11 cellular contexts compared by ENCODE assay signal in genomic region chr12:3490848-3491382, GRCh38. TPM values are rescaled to one million over a fixed set of nuclear protein-coding genes. Genes with fewer than 3 reads are reported as not detected.
DNase-seq lines count a peak whose midpoint lies in the region; ATAC-seq and TF ChIP-seq lines count a peak whose summit lies in the region.
"Had no signal": no experiment of that assay in that cellular context is flagged by ENCODE, and none has a peak within 500 bp of the region (broad histone marks: within the 10 kb centered on the region; RNA-seq: fewer than 3 reads in every experiment).

Gene PRMT8 (plus strand): TSS chr12:3491203. CDS start chr12:3491626, 423 bp downstream.

- H3K36me3 Mint-ChIP-seq in nephron (ENCODE audit: low read depth), result no peaks in the 10 kb centered on the region
- H3K36me3 Mint-ChIP-seq in CD8-positive, alpha-beta memory T cell, result no peaks in the 10 kb centered on the region

- H3K27me3 ChIP-seq in ectodermal cell (ENCODE audit: control insufficient read depth, insufficient read depth, low read length, poor library complexity, severe bottlenecking), result peaks cover 33% of the 10 kb centered on the region
- H3K27me3 ChIP-seq in CD8-positive, alpha-beta memory T cell (ENCODE audit: insufficient read depth, low read length, poor library complexity, severe bottlenecking), result peaks cover 18% of the 10 kb centered on the region

- POLR2A ChIA-PET in CD8-positive, alpha-beta memory T cell (lab: Charles Lee), result interaction anchor here (0.6 kb wide), 1 partner anchor 1597 kb away, joined by 3 read pairs; no protein-coding TSS in a partner anchor

- peak within 1 kb of the TSS; percentile 82 for H3K27ac ChIP-seq in ectodermal cell (ENCODE audit: insufficient read depth, low read depth, low read length, poor library complexity, severe bottlenecking)
- H3K27ac ChIP-seq in CD8-positive, alpha-beta memory T cell (ENCODE audit: low read depth, low read length), result no peak within 1 kb of the TSS

- 0 to 1% methylated on average over 60 of the region's 60 CpGs for WGBS in ectodermal cell, 2 experiments

- peaks cover 28% of the 10 kb centered on the region for H3K4me1 ChIP-seq in ectodermal cell (ENCODE audit: control insufficient read depth, insufficient read depth, low read length)
- no peaks in the 10 kb centered on the region for H3K4me1 ChIP-seq in CD8-positive, alpha-beta memory T cell (ENCODE audit: insufficient read depth, low read length)

- H3K9me3 Mint-ChIP-seq in nephron, result peaks cover 4% of the 10 kb centered on the region
- peaks cover 0 to 4% (median 0%) of the 10 kb centered on the region in 5 donors for H3K9me3 Mint-ChIP-seq in CD8-positive, alpha-beta memory T cell
- H3K9me3 Mint-ChIP-seq: activated CD4-positive, alpha-beta T cell treated with anti-CD3 and anti-CD28 coated beads, Interleukin-2, amount 10 ng/mL, durations not matched to agents 24 days and 14 days had no signal

- H3K36me3 ChIP-seq in ectodermal cell (ENCODE audit: control insufficient read depth, insufficient read depth, low read length), result no peaks in the 10 kb centered on the region
- no peaks in the 10 kb centered on the region for H3K36me3 ChIP-seq in CD8-positive, alpha-beta memory T cell (ENCODE audit: insufficient read depth, low read length)

- peak within 1 kb of the TSS; percentile 48 to 76 (median 69) for H3K4me3 Mint-ChIP-seq in nephron
- H3K4me3 Mint-ChIP-seq in CD8-positive, alpha-beta memory T cell, result peak within 1 kb of the TSS in 1 of 7 donors; percentile 26
- H3K4me3 Mint-ChIP-seq: activated CD4-positive, alpha-beta T cell treated with anti-CD3 and anti-CD28 coated beads, Interleukin-2, amount 10 ng/mL, durations not matched to agents 24 days and 14 days had no signal

- CTCF ChIA-PET in CD8-positive, alpha-beta memory T cell (lab: Charles Lee), result no interaction called here

- H3K4me3 ChIP-seq in ectodermal cell (ENCODE audit: insufficient read depth, low read depth, low read length), result peak within 1 kb of the TSS; percentile 53
- no peak within 1 kb of the TSS for H3K4me3 ChIP-seq in CD8-positive, alpha-beta memory T cell (ENCODE audit: low read length)

- peak; percentile 45 for DNase-seq in G401 (ENCODE audit: low spot score)
- DNase-seq in NCI-H146 (lab: John Stamatoyannopoulos, UW), result peak; percentile 75
- no peak for DNase-seq in activated naive CD4-positive, alpha-beta T cell treated with Interleukin-2 at 50 U/mL for 16 hours
- no peak for DNase-seq in CD8-positive, alpha-beta memory T cell
- DNase-seq: activated CD4-positive, alpha-beta T cell treated with anti-CD3 and anti-CD28 coated beads, Interleukin-2, amount 10 ng/mL, durations not matched to agents 24 days and 14 days; central memory CD4-positive, alpha-beta T cell had no signal

- no peaks in the 10 kb centered on the region for H3K9me3 ChIP-seq in ectodermal cell (ENCODE audit: control insufficient read depth, low read length)
- no peaks in the 10 kb centered on the region for H3K9me3 ChIP-seq in CD8-positive, alpha-beta memory T cell (ENCODE audit: low read length)

- H3K27me3 Mint-ChIP-seq in nephron (ENCODE audit: low read depth), result peaks cover 98% of the 10 kb centered on the region
- peaks cover 64 to 76% of the 10 kb centered on the region in 2 donors for H3K27me3 Mint-ChIP-seq in CD8-positive, alpha-beta memory T cell

- no peak for TF ChIP-seq CTCF in nephron (IDR thresholded peaks at IDR 0.05; ENCODE audit: unreplicated experiment in 3 of 3)

- in situ Hi-C loops in G401 (cut with HindIII; ENCODE audit: low sequenced_read_pairs), result no loop called here

- H3K4me1 Mint-ChIP-seq in nephron, result peaks cover 20% of the 10 kb centered on the region
- peaks cover 0 to 12% (median 3%) of the 10 kb centered on the region in 3 donors for H3K4me1 Mint-ChIP-seq in CD8-positive, alpha-beta memory T cell
- H3K4me1 Mint-ChIP-seq: activated CD4-positive, alpha-beta T cell treated with anti-CD3 and anti-CD28 coated beads, Interleukin-2, amount 10 ng/mL, durations not matched to agents 24 days and 14 days had no signal

- ATAC-seq in GM21528 (IDR thresholded peaks at IDR 0.05; ENCODE audit: low FRiP score, unreplicated experiment), result no peak

- no peak within 1 kb of the TSS for H3K27ac Mint-ChIP-seq in nephron
- H3K27ac Mint-ChIP-seq in CD8-positive, alpha-beta memory T cell, result no peak within 1 kb of the TSS
- H3K27ac Mint-ChIP-seq: activated CD4-positive, alpha-beta T cell treated with anti-CD3 and anti-CD28 coated beads, Interleukin-2, amount 10 ng/mL, durations not matched to agents 24 days and 14 days had no signal

RNA-seq across cellular contexts. Expression of gene PRMT8, which starts in this region (rescaled TPM):
- total RNA-seq in G401 (2014; rRNA removed; shearing (Covaris generic)), result not detected in 2 replicates
- polyA plus RNA-seq in ectodermal cell (2013, experiment 1 of 4), result 14.6 TPM
- 14.4 TPM for polyA plus RNA-seq in ectodermal cell (2013, experiment 2 of 4)
- 10.3 TPM for polyA plus RNA-seq in ectodermal cell (2013, experiment 3 of 4)
- 12.0 TPM for polyA plus RNA-seq in ectodermal cell (2013, experiment 4 of 4)
- total RNA-seq in CD8-positive, alpha-beta memory T cell, result not detected
- polyA plus RNA-seq in CD8-positive, alpha-beta memory T cell, result 0.08 TPM
- total RNA-seq: activated CD4-positive, alpha-beta T cell treated with anti-CD3 and anti-CD28 coated beads, Interleukin-2, amount 10 ng/mL, durations not matched to agents 24 days and 14 days; liver; subcutaneous adipose tissue had no signal
- polyA plus RNA-seq: liver had no signal

Comparison
In these comparisons a context has a peak if more than half of its experiments do, and no peak if none do; other contexts are left out.
1. Peak in DNase-seq in G401; RNA of the gene not detected or under 1 TPM.